Comparison of ENCODE assay signal across 1 cellular context in genomic region chr6:135052939-135053338, GRCh38.
TF ChIP-seq lines count a peak whose summit lies in the region.

No MANE protein-coding gene starts in this region.

TF ChIP-seq in K562, 482 proteins besides CTCF, POLR2A, EP300 and RAD21 (continued from another document and continues in another):
- TF ChIP-seq RREB1 (CRISPR knock-in tag; IDR thresholded peaks at IDR 0.05): no peak
- TF ChIP-seq MEIS2 (IDR thresholded peaks at IDR 0.05; ENCODE audit: partially characterized antibody): peak; percentile 34
- no peak for TF ChIP-seq HMGN3 (IDR thresholded peaks at IDR 0.05; ENCODE audit: borderline replicate concordance, extremely low read depth, insufficient read length, low read depth, low read length)
- TF ChIP-seq GATAD2B (IDR thresholded peaks at IDR 0.05; ENCODE audit: borderline replicate concordance): no peak
- no peak for TF ChIP-seq PHTF2 (CRISPR knock-in tag; IDR thresholded peaks at IDR 0.05)
- TF ChIP-seq ETV6 (IDR thresholded peaks at IDR 0.05; ENCODE audit: borderline replicate concordance in 1 of 2, low read depth in 2 of 2, low read length in 1 of 2): no peak
- TF ChIP-seq ETV6 (CRISPR knock-in tag; IDR thresholded peaks at IDR 0.05; ENCODE audit: borderline replicate concordance): no peak
- peak in 1 of 2 experiments; percentile 52; a peak in 1 of 4 replicates for TF ChIP-seq HDAC1 (IDR thresholded peaks at IDR 0.05)
- no peak for TF ChIP-seq HMG20A (CRISPR knock-in tag; conservative IDR thresholded peaks at IDR 0.05)
- TF ChIP-seq NCOR1 (IDR thresholded peaks at IDR 0.05): no peak
- no peak for TF ChIP-seq XRCC5 (IDR thresholded peaks at IDR 0.05; ENCODE audit: low read depth, low read length)
- TF ChIP-seq CSDE1 (IDR thresholded peaks at IDR 0.05): no peak
- no peak for TF ChIP-seq HES1 (IDR thresholded peaks at IDR 0.05; ENCODE audit: low read depth)
- no peak for TF ChIP-seq NR1H2 (CRISPR knock-in tag; IDR thresholded peaks at IDR 0.05)
- TF ChIP-seq YY1 (IDR thresholded peaks at IDR 0.05; ENCODE audit: borderline replicate concordance in 1 of 3, control insufficient read depth in 1 of 3, extremely low read depth in 1 of 3, insufficient read depth in 3 of 3, insufficient read length in 1 of 3, insufficient replicate concordance in 2 of 3, low read depth in 1 of 3, low read length in 2 of 3): peak in 1 of 3 experiments; percentile 35
- no peak for TF ChIP-seq HNRNPUL1 (IDR thresholded peaks at IDR 0.05; ENCODE audit: low read length)
- TF ChIP-seq MBD1 (CRISPR knock-in tag; IDR thresholded peaks at IDR 0.05): no peak
- no peak for TF ChIP-seq HSF4 (CRISPR knock-in tag; IDR thresholded peaks at IDR 0.05; ENCODE audit: borderline replicate concordance)
- TF ChIP-seq SUPT5H (IDR thresholded peaks at IDR 0.05): 0 out of 2 replicates have a peak, but pooled peaks have one; percentile 41
- TF ChIP-seq TARDBP (IDR thresholded peaks at IDR 0.05): no peak
- no peak for TF ChIP-seq ZNF655 (CRISPR knock-in tag; IDR thresholded peaks at IDR 0.05)
- no peak for TF ChIP-seq ZNF280A (IDR thresholded peaks at IDR 0.05; ENCODE audit: low read depth, partially characterized antibody)
- TF ChIP-seq FOXJ2 (tag; IDR thresholded peaks at IDR 0.05): no peak
- no peak for TF ChIP-seq NCOA6 (IDR thresholded peaks at IDR 0.05)
- no peak for TF ChIP-seq TOE1 (IDR thresholded peaks at IDR 0.05; ENCODE audit: borderline replicate concordance)
- no peak for TF ChIP-seq TOE1 (CRISPR knock-in tag; IDR thresholded peaks at IDR 0.05; ENCODE audit: borderline replicate concordance, low read depth)
- no peak for TF ChIP-seq ZNF398 (CRISPR knock-in tag; IDR thresholded peaks at IDR 0.05)
- TF ChIP-seq ZBTB26 (CRISPR knock-in tag; IDR thresholded peaks at IDR 0.05): no peak
- TF ChIP-seq ZC3H11A (IDR thresholded peaks at IDR 0.05; ENCODE audit: low read depth, low read length): no peak
- TF ChIP-seq HMBOX1 (IDR thresholded peaks at IDR 0.05): no peak
- TF ChIP-seq ZHX1 (conservative IDR thresholded peaks at IDR 0.05; ENCODE audit: low read length): no peak
- TF ChIP-seq ZNF184 (CRISPR knock-in tag; IDR thresholded peaks at IDR 0.05): no peak
- no peak for TF ChIP-seq HMG20B (CRISPR knock-in tag; IDR thresholded peaks at IDR 0.05)
- no peak for TF ChIP-seq CC2D1A (IDR thresholded peaks at IDR 0.05)
- no peak for TF ChIP-seq ZNF347 (CRISPR knock-in tag; IDR thresholded peaks at IDR 0.05; ENCODE audit: low read depth)
- TF ChIP-seq HOXB6 (CRISPR knock-in tag; IDR thresholded peaks at IDR 0.05; ENCODE audit: borderline replicate concordance): no peak
- no peak for TF ChIP-seq MED1 (CRISPR knock-in tag; IDR thresholded peaks at IDR 0.05; ENCODE audit: borderline replicate concordance)
- no peak for TF ChIP-seq ZFP30 (CRISPR knock-in tag; IDR thresholded peaks at IDR 0.05; ENCODE audit: borderline replicate concordance)
- TF ChIP-seq ZC3H4 (CRISPR knock-in tag; IDR thresholded peaks at IDR 0.05; ENCODE audit: borderline replicate concordance): no peak
- no peak for TF ChIP-seq FOSL1 (tag; conservative IDR thresholded peaks at IDR 0.05)
- no peak for TF ChIP-seq MEF2A (IDR thresholded peaks at IDR 0.05; ENCODE audit: control insufficient read depth, low read depth, low read length)
- TF ChIP-seq ZNF766 (CRISPR knock-in tag; conservative IDR thresholded peaks at IDR 0.05): no peak
- TF ChIP-seq ARID2 (IDR thresholded peaks at IDR 0.05): no peak
- TF ChIP-seq SMARCE1 (IDR thresholded peaks at IDR 0.05): no peak
- no peak for TF ChIP-seq ATF1 (CRISPR knock-in tag; IDR thresholded peaks at IDR 0.05)
- peak; percentile 80 for TF ChIP-seq ATF1 (tag; IDR thresholded peaks at IDR 0.05)
- no peak for TF ChIP-seq EGR1 (conservative IDR thresholded peaks at IDR 0.05)
- TF ChIP-seq ZNF589 (CRISPR knock-in tag; IDR thresholded peaks at IDR 0.05; ENCODE audit: low read depth): peak; percentile 31; the same call in 1 of the 2 replicates
